ENCODE assay signal across 6 cellular contexts in the genomic region with DNA sequence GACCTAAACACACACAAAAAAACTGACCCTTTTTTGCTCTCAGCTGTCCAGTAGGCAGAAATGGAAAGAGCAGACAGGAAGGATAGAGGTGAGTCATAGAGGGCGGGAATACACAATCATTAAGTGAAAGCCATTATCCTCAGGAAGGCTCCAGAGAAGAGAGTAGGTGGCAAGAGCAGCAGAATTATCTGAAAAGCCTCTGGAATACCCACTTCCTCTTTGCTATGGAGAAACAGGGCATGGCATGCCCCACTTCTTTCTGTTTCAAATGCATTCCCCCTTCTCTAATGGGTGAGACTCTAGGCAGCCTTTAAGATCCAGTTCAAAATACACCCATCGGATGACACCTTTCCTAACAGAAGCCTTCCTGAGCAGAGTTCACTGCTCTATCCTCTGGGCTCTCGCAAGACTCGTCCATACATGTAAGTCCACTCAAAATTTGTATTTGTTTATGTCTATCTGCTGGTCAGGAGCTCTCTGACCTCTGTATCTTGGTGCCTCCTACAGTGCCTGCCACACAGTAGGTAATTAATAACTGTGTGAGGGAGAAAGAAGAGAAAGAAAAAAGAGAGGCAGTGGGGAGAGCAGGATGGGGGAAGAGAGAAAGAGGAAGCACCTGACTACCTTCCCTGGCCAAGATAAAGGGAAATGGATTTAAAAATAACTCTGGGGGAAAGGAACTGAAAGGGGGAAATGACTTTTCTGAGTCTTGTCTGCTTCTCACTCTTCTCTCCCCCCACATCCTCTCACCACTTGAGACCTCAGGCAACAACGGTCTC. TPM values are rescaled to one million over a fixed set of nuclear protein-coding genes. Genes with fewer than 3 reads are reported as not detected.
DNase-seq lines count a peak whose midpoint lies in the region; ATAC-seq, FAIRE-seq and TF ChIP-seq lines count a peak whose summit lies in the region.

No MANE protein-coding gene starts in this region.

- no peak overlapping the region for H3K4me3 ChIP-seq in A549
- peak overlapping the region; percentile 15; the same call in 1 of the 2 replicates for H3K4me3 ChIP-seq in HUES6 (ENCODE audit: low read depth, low read length)
- peak overlapping the region; percentile 33 for H3K4me3 ChIP-seq in K562

- no peaks in the 10 kb centered on the region for H3K9me3 ChIP-seq in A549
- no peaks in the 10 kb centered on the region for H3K9me3 ChIP-seq in HUES6 (ENCODE audit: control insufficient read depth, insufficient read depth, low read depth, low read length)
- H3K9me3 ChIP-seq in K562 (replicated peaks; ENCODE audit: control insufficient read depth, insufficient read depth, low read depth, low read length): no peaks in the 10 kb centered on the region

- POLR2A ChIA-PET in A549 (lab: Yijun Ruan, JAX) (no interaction called here), K562 (lab: Yijun Ruan, JAX) (no interaction called here)

- DNase-seq in A549 (ENCODE audit: low read depth in 1 of 2, low spot score in 1 of 2): peak; percentile 20 to 25
- peak; percentile 86 for DNase-seq in GM19240 (ENCODE audit: insufficient read length, low spot score)
- peak; percentile 33 to 69 (median 46) for DNase-seq in K562 (ENCODE audit: extremely low read depth in 1 of 4, low spot score in 3 of 4)
- DNase-seq in putamen (ENCODE audit: low spot score): peak; percentile 27
- DNase-seq in NCI-H1105 (lab: John Stamatoyannopoulos, UW): no peak

- WGBS in A549 (ENCODE audit: missing lambda C conversion rate): 62% methylated on average over 5 of the region's 5 CpGs
- WGBS in K562 (ENCODE audit: insufficient coverage, low coverage, missing lambda C conversion rate): 5% methylated on average over 5 of the region's 5 CpGs

- H3K27me3 ChIP-seq in HUES6 (ENCODE audit: control insufficient read depth, insufficient read depth, low read length): no peaks in the 10 kb centered on the region
- no peaks in the 10 kb centered on the region for H3K27me3 ChIP-seq in K562 (ENCODE audit: control insufficient read depth in 2 of 2, insufficient read depth in 2 of 2, low read length in 2 of 2)

- TF ChIP-seq CTCF in A549 (IDR thresholded peaks at IDR 0.05): no peak
- no peak for TF ChIP-seq CTCF in K562 (IDR thresholded peaks at IDR 0.05 in 2 of 3, conservative IDR thresholded peaks at IDR 0.05 in 1 of 3; ENCODE audit: insufficient read depth in 2 of 3, low read depth in 1 of 3, low read length in 3 of 3)

- H3K9ac ChIP-seq in HUES6 (ENCODE audit: low read length) (peak overlapping the region; percentile 41), K562 (ENCODE audit: insufficient read depth in 1 of 2, low read depth in 2 of 2, low read length in 2 of 2) (peak overlapping the region; percentile 63 to 75; a peak in 3 of 4 replicates)

- no peaks in the 10 kb centered on the region; the same call in 2 of the 3 replicates for H3K79me2 ChIP-seq in K562 (ENCODE audit: control insufficient read depth, insufficient read depth, low read length)

- TF ChIP-seq EP300 in A549 (IDR thresholded peaks at IDR 0.05) (no peak), K562 (IDR thresholded peaks at IDR 0.05; ENCODE audit: low read length) (no peak)

- ATAC-seq in A549 (peak; percentile 36 to 63; a peak in 3 of 6 replicates), K562 (peak; percentile 89)

- no peaks in the 10 kb centered on the region for H4K20me1 ChIP-seq in K562 (replicated peaks; ENCODE audit: control insufficient read depth, insufficient read depth, low read length)

- TSS peak; percentile 86 for BruUV-seq in K562 (replicated peaks; lab: Mats Ljungman, UMichigan)

- H3K36me3 ChIP-seq in HUES6 (ENCODE audit: control insufficient read depth, insufficient read depth, low read length) (no peaks in the 10 kb centered on the region), K562 (ENCODE audit: control insufficient read depth, insufficient read depth, low read length) (no peaks in the 10 kb centered on the region)

- no peaks in the 10 kb centered on the region for H3K9me1 ChIP-seq in K562 (ENCODE audit: control insufficient read depth, insufficient read depth, low read length)

- no peak overlapping the region for H3K4me2 ChIP-seq in A549
- H3K4me2 ChIP-seq in K562 (ENCODE audit: insufficient read depth, low read length): peak overlapping the region; percentile 82

- no peak for TF ChIP-seq POLR2A in A549 (IDR thresholded peaks at IDR 0.05; ENCODE audit: low read length)
- TF ChIP-seq POLR2A in K562 (conservative IDR thresholded peaks at IDR 0.05): 0 out of 2 replicates have a peak, but pooled peaks have one; percentile 24

- CTCF ChIA-PET in A549 (lab: Yijun Ruan, JAX) (interaction anchor here (3.8 kb wide), 1 partner anchor 13 kb away, joined by 31 read pairs; the partner anchor contains the start of gene TEP1), K562 (lab: Yijun Ruan, JAX; ENCODE audit: low intra/inter-chr PET ratio) (no interaction called here)

- H3K27ac ChIP-seq in A549 (peak overlapping the region in 1 of 2 experiments; percentile 37; a peak in 1 of 6 replicates), HUES6 (ENCODE audit: low read depth, low read length) (peak overlapping the region; percentile 47; the same call in 1 of the 2 replicates), K562 (ENCODE audit: extremely low read depth, low read depth, low read length) (peak overlapping the region; percentile 82)

- TF ChIP-seq RAD21 in A549 (conservative IDR thresholded peaks at IDR 0.05 in 1 of 2, IDR thresholded peaks at IDR 0.05 in 1 of 2) (no peak), K562 (CRISPR knock-in tag; conservative IDR thresholded peaks at IDR 0.05 in 1 of 2, IDR thresholded peaks at IDR 0.05 in 1 of 2) (no peak)

- in situ Hi-C loops in K562 (cut with MboI): no loop called here

- peak overlapping the region; percentile 89 for H2AFZ ChIP-seq in K562 (ENCODE audit: low read depth, low read length)

- FAIRE-seq in A549 (lab: Jason Lieb, UNC): no peak
- peak; percentile 81 for FAIRE-seq in K562 (lab: Jason Lieb, UNC)

- intact Hi-C loops in K562 (cut with micrococcal nuclease): no loop called here

- H3K4me1 ChIP-seq in A549 (no peaks in the 10 kb centered on the region), HUES6 (ENCODE audit: control insufficient read depth, insufficient read depth, low read length) (peaks cover 16% of the 10 kb centered on the region; the same call in 1 of the 2 replicates), K562 (replicated peaks in 1 of 2; ENCODE audit: control insufficient read depth in 2 of 2, insufficient read depth in 2 of 2, low read length in 2 of 2) (peaks cover 22 to 26% of the 10 kb centered on the region in 2 experiments; a peak in 4 of 5 replicates)

RNA-seq across cellular contexts. Expression of gene KLHL33, which starts 8.5 kb away (rescaled TPM):
- not detected in 2 replicates for polyA plus RNA-seq in A549 (2011; rRNA removed)
- not detected in 2 replicates for polyA plus RNA-seq in A549 (2012; cell fraction: cytosol; rRNA removed)
- 0.02 TPM in 1 of 2 replicates, not detected in the other for polyA plus RNA-seq in A549 (2012; cell fraction: nucleus; rRNA removed)
- polyA plus RNA-seq in A549 (2017; fragmentation: RNase III; extraction: RNeasy Plus Mini Kit Qiagen cat#74134 plus additional on column Dnase treatment): not detected in 3 replicates
- not detected in 2 replicates for polyA minus RNA-seq in A549 (2011; rRNA and poly(A)+ RNA removed)
- total RNA-seq in K562 (2011; cell fraction: chromatin; rRNA removed; ENCODE audit: low replicate concordance): 0.12 TPM in 1 of 2 replicates, not detected in the other
- not detected in 2 replicates for total RNA-seq in K562 (2011; cell fraction: nucleolus; rRNA removed)
- total RNA-seq in K562 (2011; cell fraction: nucleoplasm; rRNA removed): 0.07 TPM in 1 of 2 replicates, not detected in the other
- not detected in 2 replicates for total RNA-seq in K562 (2014; rRNA removed)
- not detected in 2 replicates for total RNA-seq in K562 (2014; rRNA removed; fragmentation: Illumina TruSeq; extraction: Trizol)
- 0.04 TPM in 2 replicates for total RNA-seq in K562 (2015; rRNA removed; fragmentation: Illumina TruSeq; extraction: Trizol)
- total RNA-seq in K562 (2021): 0.02 TPM in 1 of 2 replicates, not detected in the other
- polyA plus RNA-seq in K562 (2011; rRNA removed): not detected in 2 replicates
- not detected in 2 replicates for polyA plus RNA-seq in K562 (2011; cell fraction: cytosol; rRNA removed)
- polyA plus RNA-seq in K562 (2011; cell fraction: nucleus; rRNA removed): 0.03 and 0.06 TPM in 2 replicates
- polyA plus RNA-seq in K562 (2012): 0.12 TPM in 2 replicates
- not detected in 2 replicates for polyA plus RNA-seq in K562 (2014; fragmentation: Illumina TruSeq; extraction: Trizol)
- under 1 TPM; 0.13 to 0.27 TPM for polyA plus RNA-seq in K562 (2014; fragmentation: Nextera tagmentation; extraction: Ambion mirVana)
- 0.15 TPM in 1 of 2 replicates, not detected in the other for polyA plus RNA-seq in K562 (2014; rRNA removed)
- 0.06 TPM in 1 of 2 replicates, not detected in the other for polyA minus RNA-seq in K562 (2011; rRNA and poly(A)+ RNA removed)
- not detected in 2 replicates for polyA minus RNA-seq in K562 (2011; cell fraction: cytosol; rRNA and poly(A)+ RNA removed)
- under 0.01 and 0.11 TPM in 2 replicates for polyA minus RNA-seq in K562 (2011; cell fraction: nucleus; rRNA and poly(A)+ RNA removed)

RNA-seq across cellular contexts. Expression of gene TEP1, which starts 14.1 kb away (rescaled TPM):
- polyA plus RNA-seq in A549 (2011; rRNA removed) (17.5 and 22.2 TPM in 2 replicates), A549 (2017; fragmentation: RNase III; extraction: RNeasy Plus Mini Kit Qiagen cat#74134 plus additional on column Dnase treatment) (6.8 to 8.0 TPM (median 7.4 TPM) in 3 replicates), K562 (2011; rRNA removed) (7.1 and 11.8 TPM in 2 replicates), K562 (2014; fragmentation: Illumina TruSeq; extraction: Trizol) (9.7 and 12.2 TPM in 2 replicates), K562 (2014; fragmentation: Nextera tagmentation; extraction: Ambion mirVana) (1 to 10 TPM; 1.0 to 1.3 TPM), K562 (2014; rRNA removed) (6.0 and 7.4 TPM in 2 replicates)
- 4.4 and 4.9 TPM in 2 replicates for polyA plus RNA-seq in A549 (2012; cell fraction: cytosol; rRNA removed)
- 24.0 and 24.8 TPM in 2 replicates for polyA plus RNA-seq in A549 (2012; cell fraction: nucleus; rRNA removed)
- polyA minus RNA-seq in A549 (2011; rRNA and poly(A)+ RNA removed): 20.5 and 36.4 TPM in 2 replicates
- 71.3 and 83.9 TPM in 2 replicates for total RNA-seq in K562 (2011; cell fraction: chromatin; rRNA removed; ENCODE audit: low replicate concordance)
- 27.0 and 37.0 TPM in 2 replicates for total RNA-seq in K562 (2011; cell fraction: nucleolus; rRNA removed)
- 32.2 and 34.5 TPM in 2 replicates for total RNA-seq in K562 (2011; cell fraction: nucleoplasm; rRNA removed)
- total RNA-seq in K562 (2014; rRNA removed) (4.4 and 4.5 TPM in 2 replicates), K562 (2014; rRNA removed; fragmentation: Illumina TruSeq; extraction: Trizol) (7.3 and 8.0 TPM in 2 replicates), K562 (2015; rRNA removed; fragmentation: Illumina TruSeq; extraction: Trizol) (5.6 and 6.6 TPM in 2 replicates), K562 (2021) (6.9 and 8.4 TPM in 2 replicates)
- 4.0 and 4.2 TPM in 2 replicates for polyA plus RNA-seq in K562 (2011; cell fraction: cytosol; rRNA removed)
- polyA plus RNA-seq in K562 (2011; cell fraction: nucleus; rRNA removed): 37.1 and 39.2 TPM in 2 replicates
- polyA plus RNA-seq in K562 (2012): 6.9 and 14.5 TPM in 2 replicates
- polyA minus RNA-seq in K562 (2011; rRNA and poly(A)+ RNA removed): 15.4 and 15.7 TPM in 2 replicates
- polyA minus RNA-seq in K562 (2011; cell fraction: cytosol; rRNA and poly(A)+ RNA removed): 4.8 and 5.3 TPM in 2 replicates
- polyA minus RNA-seq in K562 (2011; cell fraction: nucleus; rRNA and poly(A)+ RNA removed): 13.5 and 23.5 TPM in 2 replicates

RNA-seq across cellular contexts. Expression of gene OSGEP, which starts 27.2 kb away (rescaled TPM):
- polyA plus RNA-seq in A549 (2011; rRNA removed): 32.8 and 33.2 TPM in 2 replicates
- polyA plus RNA-seq in A549 (2012; cell fraction: cytosol; rRNA removed): 45.2 and 57.6 TPM in 2 replicates
- polyA plus RNA-seq in A549 (2012; cell fraction: nucleus; rRNA removed): 113 and 167 TPM in 2 replicates
- 30.4 to 36.9 TPM (median 33.6 TPM) in 3 replicates for polyA plus RNA-seq in A549 (2017; fragmentation: RNase III; extraction: RNeasy Plus Mini Kit Qiagen cat#74134 plus additional on column Dnase treatment)
- polyA minus RNA-seq in A549 (2011; rRNA and poly(A)+ RNA removed): 34.9 and 38.3 TPM in 2 replicates
- 124 and 166 TPM in 2 replicates for total RNA-seq in K562 (2011; cell fraction: chromatin; rRNA removed; ENCODE audit: low replicate concordance)
- total RNA-seq in K562 (2011; cell fraction: nucleolus; rRNA removed): 148 and 154 TPM in 2 replicates
- 122 and 133 TPM in 2 replicates for total RNA-seq in K562 (2011; cell fraction: nucleoplasm; rRNA removed)
- total RNA-seq in K562 (2014; rRNA removed): 47.8 and 48.9 TPM in 2 replicates
- 35.6 and 36.9 TPM in 2 replicates for total RNA-seq in K562 (2014; rRNA removed; fragmentation: Illumina TruSeq; extraction: Trizol)
- 42.3 and 44.1 TPM in 2 replicates for total RNA-seq in K562 (2015; rRNA removed; fragmentation: Illumina TruSeq; extraction: Trizol)
- total RNA-seq in K562 (2021): 31.4 and 39.1 TPM in 2 replicates
- 49.3 and 65.2 TPM in 2 replicates for polyA plus RNA-seq in K562 (2011; rRNA removed)
- polyA plus RNA-seq in K562 (2011; cell fraction: cytosol; rRNA removed): 108 and 117 TPM in 2 replicates
- polyA plus RNA-seq in K562 (2011; cell fraction: nucleus; rRNA removed): 143 and 149 TPM in 2 replicates
- polyA plus RNA-seq in K562 (2012): 37.0 and 40.1 TPM in 2 replicates
- 31.4 and 36.4 TPM in 2 replicates for polyA plus RNA-seq in K562 (2014; fragmentation: Illumina TruSeq; extraction: Trizol)
- 10 to 100 TPM; 32.1 to 59.2 TPM for polyA plus RNA-seq in K562 (2014; fragmentation: Nextera tagmentation; extraction: Ambion mirVana)
- 51.1 and 61.1 TPM in 2 replicates for polyA plus RNA-seq in K562 (2014; rRNA removed)
- 73.0 and 76.7 TPM in 2 replicates for polyA minus RNA-seq in K562 (2011; rRNA and poly(A)+ RNA removed)
- polyA minus RNA-seq in K562 (2011; cell fraction: cytosol; rRNA and poly(A)+ RNA removed): 25.3 and 34.6 TPM in 2 replicates
- polyA minus RNA-seq in K562 (2011; cell fraction: nucleus; rRNA and poly(A)+ RNA removed): 63.1 and 78.1 TPM in 2 replicates

RNA-seq across cellular contexts. Expression of gene APEX1, which starts 27.6 kb away (rescaled TPM):
- polyA plus RNA-seq in A549 (2011; rRNA removed): 324 and 419 TPM in 2 replicates
- polyA plus RNA-seq in A549 (2012; cell fraction: cytosol; rRNA removed): 377 and 394 TPM in 2 replicates
- 280 and 419 TPM in 2 replicates for polyA plus RNA-seq in A549 (2012; cell fraction: nucleus; rRNA removed)
- 304 to 313 TPM (median 312 TPM) in 3 replicates for polyA plus RNA-seq in A549 (2017; fragmentation: RNase III; extraction: RNeasy Plus Mini Kit Qiagen cat#74134 plus additional on column Dnase treatment)
- 224 and 285 TPM in 2 replicates for polyA minus RNA-seq in A549 (2011; rRNA and poly(A)+ RNA removed)
- total RNA-seq in K562 (2011; cell fraction: chromatin; rRNA removed; ENCODE audit: low replicate concordance): 34.9 and 40.9 TPM in 2 replicates
- total RNA-seq in K562 (2011; cell fraction: nucleolus; rRNA removed): 31.0 and 33.6 TPM in 2 replicates
- 40.3 and 47.9 TPM in 2 replicates for total RNA-seq in K562 (2011; cell fraction: nucleoplasm; rRNA removed)
- total RNA-seq in K562 (2014; rRNA removed): 157 and 188 TPM in 2 replicates
- total RNA-seq in K562 (2014; rRNA removed; fragmentation: Illumina TruSeq; extraction: Trizol): 49.5 and 50.2 TPM in 2 replicates
- total RNA-seq in K562 (2015; rRNA removed; fragmentation: Illumina TruSeq; extraction: Trizol): 54.8 and 63.8 TPM in 2 replicates
- total RNA-seq in K562 (2021): 142 and 143 TPM in 2 replicates
- 224 and 225 TPM in 2 replicates for polyA plus RNA-seq in K562 (2011; rRNA removed)
- polyA plus RNA-seq in K562 (2011; cell fraction: cytosol; rRNA removed): 321 and 341 TPM in 2 replicates
- 175 and 219 TPM in 2 replicates for polyA plus RNA-seq in K562 (2011; cell fraction: nucleus; rRNA removed)
- polyA plus RNA-seq in K562 (2012): 161 and 174 TPM in 2 replicates
- 212 and 274 TPM in 2 replicates for polyA plus RNA-seq in K562 (2014; fragmentation: Illumina TruSeq; extraction: Trizol)
- 100 to 1,000 TPM; 158 to 234 TPM for polyA plus RNA-seq in K562 (2014; fragmentation: Nextera tagmentation; extraction: Ambion mirVana)
- polyA plus RNA-seq in K562 (2014; rRNA removed): 218 and 222 TPM in 2 replicates
- 141 and 166 TPM in 2 replicates for polyA minus RNA-seq in K562 (2011; rRNA and poly(A)+ RNA removed)
- 59.7 and 65.9 TPM in 2 replicates for polyA minus RNA-seq in K562 (2011; cell fraction: cytosol; rRNA and poly(A)+ RNA removed)
- polyA minus RNA-seq in K562 (2011; cell fraction: nucleus; rRNA and poly(A)+ RNA removed): 14.0 and 29.0 TPM in 2 replicates

RNA-seq across cellular contexts. Expression of gene PIP4P1, which starts 33.8 kb away (rescaled TPM):
- polyA plus RNA-seq in A549 (2011; rRNA removed) (30.4 and 40.6 TPM in 2 replicates), A549 (2017; fragmentation: RNase III; extraction: RNeasy Plus Mini Kit Qiagen cat#74134 plus additional on column Dnase treatment) (24.6 to 35.8 TPM (median 33.0 TPM) in 3 replicates), K562 (2011; rRNA removed) (17.7 and 30.2 TPM in 2 replicates), K562 (2014; fragmentation: Illumina TruSeq; extraction: Trizol) (14.9 and 16.6 TPM in 2 replicates), K562 (2014; fragmentation: Nextera tagmentation; extraction: Ambion mirVana) (1 to 10 TPM; 5.3 to 7.4 TPM), K562 (2014; rRNA removed) (16.0 and 18.9 TPM in 2 replicates)
- 39.5 and 49.5 TPM in 2 replicates for polyA plus RNA-seq in A549 (2012; cell fraction: cytosol; rRNA removed)
- polyA plus RNA-seq in A549 (2012; cell fraction: nucleus; rRNA removed): 63.7 and 81.4 TPM in 2 replicates
- polyA minus RNA-seq in A549 (2011; rRNA and poly(A)+ RNA removed): 52.6 and 80.3 TPM in 2 replicates
- 39.4 and 59.8 TPM in 2 replicates for total RNA-seq in K562 (2011; cell fraction: chromatin; rRNA removed; ENCODE audit: low replicate concordance)
- total RNA-seq in K562 (2011; cell fraction: nucleolus; rRNA removed): 44.1 and 49.7 TPM in 2 replicates
- total RNA-seq in K562 (2011; cell fraction: nucleoplasm; rRNA removed): 51.0 and 52.4 TPM in 2 replicates
- total RNA-seq in K562 (2014; rRNA removed) (10.3 and 10.9 TPM in 2 replicates), K562 (2014; rRNA removed; fragmentation: Illumina TruSeq; extraction: Trizol) (8.6 and 10.2 TPM in 2 replicates), K562 (2015; rRNA removed; fragmentation: Illumina TruSeq; extraction: Trizol) (10.7 and 11.7 TPM in 2 replicates), K562 (2021) (15.1 and 20.9 TPM in 2 replicates)
- 20.6 and 21.5 TPM in 2 replicates for polyA plus RNA-seq in K562 (2011; cell fraction: cytosol; rRNA removed)
- 95.5 and 114 TPM in 2 replicates for polyA plus RNA-seq in K562 (2011; cell fraction: nucleus; rRNA removed)
- 14.4 and 21.9 TPM in 2 replicates for polyA plus RNA-seq in K562 (2012)
- polyA minus RNA-seq in K562 (2011; rRNA and poly(A)+ RNA removed): 9.1 and 12.0 TPM in 2 replicates
- polyA minus RNA-seq in K562 (2011; cell fraction: cytosol; rRNA and poly(A)+ RNA removed): 4.4 and 6.0 TPM in 2 replicates
- polyA minus RNA-seq in K562 (2011; cell fraction: nucleus; rRNA and poly(A)+ RNA removed): 15.5 and 27.3 TPM in 2 replicates

Comparison
In these comparisons a context has a peak if more than half of its experiments do, and no peak if none do; other contexts are left out.
1. Of the 35 proteins assayed by ChIP-seq in both K562 and A549: peak only in K562: PHF8 and POLR2A; only in A549: none; in both: none; in neither: 32; mixed calls (peak in some experiments, not most) for 1.